9 cellular contexts compared by ENCODE assay signal in the genomic region with DNA sequence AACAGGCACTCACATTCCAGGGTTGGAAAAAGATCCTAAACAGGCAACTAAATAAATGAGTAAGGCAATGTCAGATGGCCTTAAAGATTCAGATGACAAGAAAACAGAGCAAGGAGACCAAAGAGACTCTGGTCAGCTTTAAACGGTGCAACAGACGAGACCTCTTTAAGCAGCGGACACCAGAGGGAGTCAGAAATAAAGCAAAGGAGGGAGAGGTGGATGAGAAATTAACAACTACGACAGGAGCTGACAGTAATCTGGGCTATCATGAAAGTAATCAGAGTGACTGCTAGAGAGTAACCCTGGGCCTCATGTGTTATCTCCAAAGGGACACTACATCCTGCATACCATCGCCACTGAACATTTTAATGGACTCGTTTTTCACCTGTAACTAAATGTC. TPM values are rescaled to one million over a fixed set of nuclear protein-coding genes. Genes with fewer than 3 reads are reported as not detected.
DNase-seq lines count a peak whose midpoint lies in the region; FAIRE-seq and TF ChIP-seq lines count a peak whose summit lies in the region.
"Had no signal": no experiment of that assay in that cellular context is flagged by ENCODE, and none has a peak within 500 bp of the region (broad histone marks: within the 10 kb centered on the region; RNA-seq: fewer than 3 reads in every experiment).

No MANE protein-coding gene starts in this region.

- H3K27ac Mint-ChIP-seq in IgD-negative memory B cell = no peak overlapping the region

- TF ChIP-seq POLR2A in GM12892 (IDR thresholded peaks at IDR 0.05; ENCODE audit: low read depth, low read length) = no peak

- no peak for FAIRE-seq in GM12892 (lab: Jason Lieb, UNC)
- FAIRE-seq: frontal cortex had no signal

- peaks cover 4% of the 10 kb centered on the region for H3K9me3 ChIP-seq in BE2C
- H3K9me3 ChIP-seq in muscle layer of duodenum (ENCODE audit: control insufficient read depth in 1 of 2, low read length in 2 of 2) = peaks cover 7 to 40% of the 10 kb centered on the region in 2 donors

- peak overlapping the region; percentile 88 to 99 (median 95) for H3K4me3 Mint-ChIP-seq in IgD-negative memory B cell

- H3K4me3 ChIP-seq in BE2C (ENCODE audit: low read depth, low read length) (peak overlapping the region; percentile 89), cardiac fibroblast (replicated peaks in 1 of 2; ENCODE audit: low read depth in 2 of 2, low read length in 2 of 2) (peak overlapping the region; percentile 98 to 99), muscle layer of duodenum (ENCODE audit: low read depth in 1 of 2, low read length in 2 of 2) (peak overlapping the region; percentile 74 to 98)

- DNase-seq in BE2C = no peak
- DNase-seq in cardiac fibroblast (ENCODE audit: low read depth in 2 of 2) = peak; percentile 38 to 47
- DNase-seq in NCI-H1436 treated with DMSO at 0.1 percent for 48 hours (lab: John Stamatoyannopoulos, UW) = no peak
- DNase-seq in CD1c-positive myeloid dendritic cell (ENCODE audit: extremely low spot score) = no peak
- no peak for DNase-seq in GM12892 (ENCODE audit: insufficient read length)
- no peak for DNase-seq in amniotic stem cell (lab: John Stamatoyannopoulos, UW)

- H3K36me3 ChIP-seq in BE2C (peaks cover 30% of the 10 kb centered on the region), muscle layer of duodenum (ENCODE audit: control insufficient read depth in 1 of 2, insufficient read depth in 2 of 2, low read length in 2 of 2) (peaks cover 27 to 30% of the 10 kb centered on the region in 2 donors)

- H3K27me3 ChIP-seq in BE2C = no peaks in the 10 kb centered on the region
- H3K27me3 ChIP-seq in muscle layer of duodenum (ENCODE audit: low read depth, low read length) = no peaks in the 10 kb centered on the region

- H3K4me1 Mint-ChIP-seq in IgD-negative memory B cell = peaks cover 10 to 21% (median 18%) of the 10 kb centered on the region in 3 donors

- H3K36me3 Mint-ChIP-seq in IgD-negative memory B cell = peaks cover 20% of the 10 kb centered on the region

- H3K4me1 ChIP-seq in BE2C (no peaks in the 10 kb centered on the region), muscle layer of duodenum (ENCODE audit: control insufficient read depth in 1 of 2, insufficient read depth in 2 of 2, low read length in 2 of 2) (peaks cover 11 to 17% of the 10 kb centered on the region in 2 donors)

- no peaks in the 10 kb centered on the region for H3K27me3 Mint-ChIP-seq in IgD-negative memory B cell

- H3K27ac ChIP-seq in muscle layer of duodenum (ENCODE audit: low read length) = no peak overlapping the region

- peaks cover 9 to 25% (median 16%) of the 10 kb centered on the region in 3 donors for H3K9me3 Mint-ChIP-seq in IgD-negative memory B cell

- TF ChIP-seq CTCF in BE2C (IDR thresholded peaks at IDR 0.05; ENCODE audit: low read depth, low read length) (no peak), cardiac fibroblast (IDR thresholded peaks at IDR 0.05; ENCODE audit: low read depth, low read length) (peak; percentile 34)

RNA-seq across cellular contexts. Expression of gene ZNF550, which starts 1.1 kb away (rescaled TPM):
- polyA plus RNA-seq in BE2C (2012; ENCODE audit: insufficient read depth, insufficient read length, low read depth) = 6.9 TPM
- 8.8 TPM for polyA plus RNA-seq in IgD-negative memory B cell
- 6.0 TPM for polyA plus RNA-seq in GM12892 (2012; ENCODE audit: missing spikeins)

RNA-seq across cellular contexts. Expression of gene ZNF416, which starts 20.2 kb away (rescaled TPM):
- polyA plus RNA-seq in BE2C (2012; ENCODE audit: insufficient read depth, insufficient read length, low read depth) = 4.9 TPM
- 5.5 TPM for polyA plus RNA-seq in IgD-negative memory B cell
- polyA plus RNA-seq in GM12892 (2012; ENCODE audit: missing spikeins) = 2.6 TPM

RNA-seq across cellular contexts. Expression of gene ZIK1, which starts 25.4 kb away (rescaled TPM):
- polyA plus RNA-seq in BE2C (2012; ENCODE audit: insufficient read depth, insufficient read length, low read depth) = 9.0 TPM
- polyA plus RNA-seq in IgD-negative memory B cell = 9.9 TPM
- 2.8 TPM for polyA plus RNA-seq in GM12892 (2012; ENCODE audit: missing spikeins)

RNA-seq across cellular contexts. Expression of gene ZNF549, which starts 31.4 kb away (rescaled TPM):
- 7.8 TPM for polyA plus RNA-seq in BE2C (2012; ENCODE audit: insufficient read depth, insufficient read length, low read depth)
- polyA plus RNA-seq in IgD-negative memory B cell = 7.3 TPM
- polyA plus RNA-seq in GM12892 (2012; ENCODE audit: missing spikeins) = 3.4 TPM

RNA-seq across cellular contexts. Expression of gene ZNF530, which starts 41.2 kb away (rescaled TPM):
- polyA plus RNA-seq in BE2C (2012; ENCODE audit: insufficient read depth, insufficient read length, low read depth) = 6.5 TPM
- polyA plus RNA-seq in IgD-negative memory B cell = 5.0 TPM
- polyA plus RNA-seq in GM12892 (2012; ENCODE audit: missing spikeins) = 4.0 TPM

Comparison
In these comparisons a context has a peak if more than half of its experiments do, and no peak if none do; other contexts are left out.
1. DNase-seq: peak in cardiac fibroblast (2 of 2); none in BE2C (single experiment), NCI-H1436 treated with DMSO at 0.1 percent for 48 hours (single experiment), CD1c-positive myeloid dendritic cell (single experiment), GM12892 (single experiment) and amniotic stem cell (single experiment).
2. Peak in every context shown above with its lines, with median percentiles within 50 percentile points of each other: H3K4me3 ChIP-seq.